ENCODE assay signal across 16 cellular contexts in genomic region chr10:95798307-95798850, GRCh38.
"Had no signal": no experiment of that assay in that cellular context is flagged by ENCODE, and none has a peak within 500 bp of the region (broad histone marks: within the 10 kb centered on the region; RNA-seq: fewer than 3 reads in every experiment).

No MANE protein-coding gene starts in this region.

- H3K27me3 ChIP-seq: brain microvascular endothelial cell, heart left ventricle, left lung, upper lobe of right lung had no signal

- H3K4me2 ChIP-seq: SK-N-SH had no signal

- H3K36me3 Mint-ChIP-seq: activated naive CD4-positive, alpha-beta T cell treated with anti-CD3 and anti-CD28 coated beads, Interleukin-2, amount 50 U/mL, for 72 hours had no signal

- H3K27ac ChIP-seq: brain microvascular endothelial cell, upper lobe of right lung had no signal

- ATAC-seq: activated naive CD4-positive, alpha-beta T cell treated with anti-CD3 and anti-CD28 coated beads, Interleukin-2, amount 50 U/mL, for 72 hours; esophagus mucosa; heart left ventricle; left lung; upper lobe of right lung had no signal

- H3K27ac Mint-ChIP-seq: activated naive CD4-positive, alpha-beta T cell treated with anti-CD3 and anti-CD28 coated beads, Interleukin-2, amount 50 U/mL, for 72 hours had no signal

- DNase-seq: activated CD4-positive, alpha-beta T cell treated with anti-CD3 and anti-CD28 coated beads for 48 hours; activated effector memory CD4-positive, alpha-beta T cell treated with Interleukin-2 at 50 U/mL for 16 hours; activated T-cell treated with anti-CD3 and anti-CD28 coated beads for 4 hours; amniotic stem cell; brain microvascular endothelial cell; foreskin melanocyte; heart left ventricle; left lung; mesenchymal stem cell; posterior cingulate gyrus; right cardiac atrium; SK-N-SH; stimulated activated naive CD4-positive, alpha-beta T cell; upper lobe of right lung had no signal

- H3K4me3 ChIP-seq: heart left ventricle, left lung, upper lobe of right lung had no signal

- H3K9ac ChIP-seq: SK-N-SH had no signal

- H3K36me3 ChIP-seq: brain microvascular endothelial cell, heart left ventricle, left lung, upper lobe of right lung had no signal
